In genomic region chr6:46338098-46338497, GRCh38 we compare ENCODE assay signal across 16 cellular contexts.
DNase-seq lines count a peak whose midpoint lies in the region; ATAC-seq lines count a peak whose summit lies in the region.
"Had no signal": no experiment of that assay in that cellular context is flagged by ENCODE, and none has a peak within 500 bp of the region (broad histone marks: within the 10 kb centered on the region; RNA-seq: fewer than 3 reads in every experiment).

No MANE protein-coding gene starts in this region.

- H3K9me3 ChIP-seq in MG63, result no peaks in the 10 kb centered on the region
- H3K9me3 ChIP-seq: ascending aorta, thoracic aorta had no signal

- ATAC-seq in GM19025 (IDR thresholded peaks at IDR 0.05; ENCODE audit: low read depth, unreplicated experiment) (peak; percentile 80), GM21423 (IDR thresholded peaks at IDR 0.05; ENCODE audit: unreplicated experiment) (peak; percentile 91), HG03066 (IDR thresholded peaks at IDR 0.05; ENCODE audit: low read depth, unreplicated experiment) (peak; percentile 95)
- peak; percentile 32 for ATAC-seq in activated T-helper 17 cell treated with anti-CD3 and anti-CD28 coated beads, Interleukin-2, amount 50 U/mL, for 72 hours (replicated peaks)
- ATAC-seq: activated T-cell treated with anti-CD3 and anti-CD28 coated beads, Interleukin-2, amount 50 U/mL, for 4 hours; PC-3 had no signal

- no peaks in the 10 kb centered on the region for H3K9me3 Mint-ChIP-seq in activated T-helper 17 cell treated with anti-CD3 and anti-CD28 coated beads, Interleukin-2, amount 50 U/mL, for 72 hours
- H3K9me3 Mint-ChIP-seq: CD4-positive, alpha-beta memory T cell; dendritic cell treated with granulocyte-macrophage colony-stimulating factor and Interleukin-4, amounts not matched to agents 40 ng/mL and 50 ng/mL, for 4 days; memory B cell had no signal

- H3K27ac ChIP-seq in substantia nigra (ENCODE audit: low read depth, low read length, poor library complexity, severe bottlenecking), result no peak overlapping the region
- H3K27ac ChIP-seq: ascending aorta, skin epidermis, thoracic aorta had no signal

- DNase-seq in OCI-M1 (lab: John Stamatoyannopoulos, UW) (no peak), MG63 (no peak), substantia nigra (lab: John Stamatoyannopoulos, UW) (no peak)
- DNase-seq: activated CD4-positive, alpha-beta T cell treated with anti-CD3 and anti-CD28 coated beads for 1 hour; activated T-cell treated with anti-CD3 and anti-CD28 coated beads, Interleukin-2, amount 50 U/mL, for 4 hours; CD4-positive, alpha-beta memory T cell; PC-3 had no signal

- no peak overlapping the region for H3K4me3 ChIP-seq in MG63
- H3K4me3 ChIP-seq: ascending aorta, skin epidermis, thoracic aorta had no signal

- H3K27me3 ChIP-seq in MG63, result no peaks in the 10 kb centered on the region
- H3K27me3 ChIP-seq: ascending aorta had no signal

- no peak overlapping the region for H3K4me3 Mint-ChIP-seq in activated T-helper 17 cell treated with anti-CD3 and anti-CD28 coated beads, Interleukin-2, amount 50 U/mL, for 72 hours
- H3K4me3 Mint-ChIP-seq: activated T-cell treated with anti-CD3 and anti-CD28 coated beads, Interleukin-2, amount 50 U/mL, for 4 hours; CD4-positive, alpha-beta memory T cell; dendritic cell treated with granulocyte-macrophage colony-stimulating factor and Interleukin-4, amounts not matched to agents 40 ng/mL and 50 ng/mL, for 4 days; memory B cell had no signal

- H3K27me3 Mint-ChIP-seq in activated T-helper 17 cell treated with anti-CD3 and anti-CD28 coated beads, Interleukin-2, amount 50 U/mL, for 72 hours, result peaks cover 42% of the 10 kb centered on the region
- H3K27me3 Mint-ChIP-seq: dendritic cell treated with granulocyte-macrophage colony-stimulating factor and Interleukin-4, amounts not matched to agents 40 ng/mL and 50 ng/mL, for 4 days had no signal

- H3K36me3 Mint-ChIP-seq in activated T-helper 17 cell treated with anti-CD3 and anti-CD28 coated beads, Interleukin-2, amount 50 U/mL, for 72 hours (ENCODE audit: low read depth), result no peaks in the 10 kb centered on the region
- H3K36me3 Mint-ChIP-seq: CD4-positive, alpha-beta memory T cell; memory B cell had no signal

- no peak overlapping the region for H3K27ac Mint-ChIP-seq in activated T-helper 17 cell treated with anti-CD3 and anti-CD28 coated beads, Interleukin-2, amount 50 U/mL, for 72 hours
- H3K27ac Mint-ChIP-seq: CD4-positive, alpha-beta memory T cell; dendritic cell treated with granulocyte-macrophage colony-stimulating factor and Interleukin-4, amounts not matched to agents 40 ng/mL and 50 ng/mL, for 4 days; memory B cell had no signal

- no peaks in the 10 kb centered on the region for H3K36me3 ChIP-seq in MG63
- H3K36me3 ChIP-seq: ascending aorta, thoracic aorta had no signal

- no peaks in the 10 kb centered on the region for H3K4me1 Mint-ChIP-seq in activated T-helper 17 cell treated with anti-CD3 and anti-CD28 coated beads, Interleukin-2, amount 50 U/mL, for 72 hours
- H3K4me1 Mint-ChIP-seq: CD4-positive, alpha-beta memory T cell; memory B cell had no signal

Comparison
In these comparisons a context has a peak if more than half of its experiments do, and no peak if none do; other contexts are left out.
1. ATAC-seq: peak in every context shown above with its lines; median percentile 95 in HG03066; 91 in GM21423; 80 in GM19025; 32 in activated T-helper 17 cell treated with anti-CD3 and anti-CD28 coated beads, Interleukin-2, amount 50 U/mL, for 72 hours.